In the genomic region with DNA sequence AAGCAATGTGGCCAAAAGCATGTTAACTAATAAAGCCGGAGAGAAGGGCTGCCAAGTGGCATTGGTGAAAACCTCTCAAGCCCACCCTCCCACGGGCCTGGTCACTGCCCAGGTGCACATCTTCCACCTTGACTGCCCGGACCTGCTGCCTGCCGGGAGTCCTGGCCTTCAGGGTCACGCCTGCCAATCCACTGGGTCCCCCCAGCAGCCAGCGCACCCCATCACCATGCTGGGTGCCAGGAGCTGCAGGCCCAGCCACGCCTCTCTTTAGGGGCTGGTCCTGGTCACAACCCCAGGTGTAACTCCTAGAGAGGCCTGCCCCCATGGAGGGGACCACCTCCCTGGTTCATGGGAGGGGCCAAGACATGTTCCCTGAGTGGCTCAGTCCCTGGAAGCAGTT, we compare ENCODE assay signal across 17 cellular contexts.
DNase-seq lines count a peak whose midpoint lies in the region; ATAC-seq, FAIRE-seq and TF ChIP-seq lines count a peak whose summit lies in the region.
"Had no signal": no experiment of that assay in that cellular context is flagged by ENCODE, and none has a peak within 500 bp of the region (broad histone marks: within the 10 kb centered on the region; RNA-seq: fewer than 3 reads in every experiment).

No MANE protein-coding gene starts in this region.

- no peaks in the 10 kb centered on the region for H3K36me3 Mint-ChIP-seq in activated T-helper 2 cell treated with anti-CD3 and anti-CD28 coated beads, Interferon-gamma antibody, Interleukin-2, Interleukin-4, amounts not matched to agents 10 μg/mL and 5 μg/mL and 100 μg/mL, durations not matched to agents 14 hours and 24 hours and 36 hours (ENCODE audit: low read depth)
- H3K36me3 Mint-ChIP-seq: CD8-positive, alpha-beta memory T cell had no signal

- FAIRE-seq in frontal cortex (lab: Jason Lieb, UNC): no peak
- FAIRE-seq: A204.1, GM12892, GM19239 had no signal

- no peaks in the 10 kb centered on the region; a peak in 1 of 22 replicates for H4K20me1 ChIP-seq in BLaER1 treated with 17β-estradiol and CSF1 and Interleukin-3, amounts not matched to agents 10 nM and 100 nM

- no peaks in the 10 kb centered on the region for H3K27me3 Mint-ChIP-seq in activated T-helper 2 cell treated with anti-CD3 and anti-CD28 coated beads, Interferon-gamma antibody, Interleukin-2, Interleukin-4, amounts not matched to agents 10 μg/mL and 5 μg/mL and 100 μg/mL, durations not matched to agents 14 hours and 24 hours and 36 hours (ENCODE audit: low read depth)

- no peak overlapping the region for H3K27ac ChIP-seq in BLaER1 treated with 17β-estradiol and CSF1 and Interleukin-3, amounts not matched to agents 10 nM and 100 nM
- peak overlapping the region; percentile 53 for H3K27ac ChIP-seq in caudate nucleus (ENCODE audit: low read depth, low read length)
- H3K27ac ChIP-seq in left lung: no peak overlapping the region
- H3K27ac ChIP-seq in substantia nigra (ENCODE audit: low read depth, low read length, poor library complexity, severe bottlenecking): peak overlapping the region; percentile 98

- no peaks in the 10 kb centered on the region; a peak in 1 of 22 replicates for H3K9me3 ChIP-seq in BLaER1 treated with 17β-estradiol and CSF1 and Interleukin-3, amounts not matched to agents 10 nM and 100 nM (replicated peaks in 1 of 11)
- no peaks in the 10 kb centered on the region for H3K9me3 ChIP-seq in left lung
- H3K9me3 ChIP-seq: BE2C, Caco-2, HAP-1 had no signal

- H3K27ac Mint-ChIP-seq in activated T-helper 2 cell treated with anti-CD3 and anti-CD28 coated beads, Interferon-gamma antibody, Interleukin-2, Interleukin-4, amounts not matched to agents 10 μg/mL and 5 μg/mL and 100 μg/mL, durations not matched to agents 14 hours and 24 hours and 36 hours: no peak overlapping the region
- H3K27ac Mint-ChIP-seq: CD8-positive, alpha-beta memory T cell had no signal

- peaks cover 0 to 6% (median 0%) of the 10 kb centered on the region in 11 experiments; a peak in 1 of 22 replicates for H3K27me3 ChIP-seq in BLaER1 treated with 17β-estradiol and CSF1 and Interleukin-3, amounts not matched to agents 10 nM and 100 nM
- H3K27me3 ChIP-seq in left lung: peaks cover 0 to 27% of the 10 kb centered on the region in 2 donors
- H3K27me3 ChIP-seq: BE2C had no signal

- peaks cover 8 to 88% (median 71%) of the 10 kb centered on the region in 10 experiments for H3K4me1 ChIP-seq in BLaER1 treated with 17β-estradiol and CSF1 and Interleukin-3, amounts not matched to agents 10 nM and 100 nM
- no peaks in the 10 kb centered on the region for H3K4me1 ChIP-seq in left lung
- H3K4me1 ChIP-seq: Caco-2, HAP-1 had no signal

- TF ChIP-seq CTCF in left lung (IDR thresholded peaks at IDR 0.05): no peak

- no peaks in the 10 kb centered on the region for H3K4me1 Mint-ChIP-seq in activated T-helper 2 cell treated with anti-CD3 and anti-CD28 coated beads, Interferon-gamma antibody, Interleukin-2, Interleukin-4, amounts not matched to agents 10 μg/mL and 5 μg/mL and 100 μg/mL, durations not matched to agents 14 hours and 24 hours and 36 hours (ENCODE audit: low read depth)
- H3K4me1 Mint-ChIP-seq: CD8-positive, alpha-beta memory T cell had no signal

- H3K9me3 Mint-ChIP-seq in activated T-helper 2 cell treated with anti-CD3 and anti-CD28 coated beads, Interferon-gamma antibody, Interleukin-2, Interleukin-4, amounts not matched to agents 10 μg/mL and 5 μg/mL and 100 μg/mL, durations not matched to agents 14 hours and 24 hours and 36 hours: peaks cover 4% of the 10 kb centered on the region
- H3K9me3 Mint-ChIP-seq: CD8-positive, alpha-beta memory T cell had no signal

- ATAC-seq in left lung (no peak), HG02981 (IDR thresholded peaks at IDR 0.05; ENCODE audit: unreplicated experiment) (no peak)

- peak overlapping the region in 9 of 11 experiments; percentile 8 to 93 (median 67); a peak in 17 of 22 replicates for H3K4me2 ChIP-seq in BLaER1 treated with 17β-estradiol and CSF1 and Interleukin-3, amounts not matched to agents 10 nM and 100 nM

- no peaks in the 10 kb centered on the region for H3K36me3 ChIP-seq in BLaER1 treated with 17β-estradiol and CSF1 and Interleukin-3, amounts not matched to agents 10 nM and 100 nM
- no peaks in the 10 kb centered on the region for H3K36me3 ChIP-seq in left lung
- H3K36me3 ChIP-seq: BE2C, HAP-1 had no signal

- no peak overlapping the region for H3K4me3 ChIP-seq in BLaER1 treated with 17β-estradiol and CSF1 and Interleukin-3, amounts not matched to agents 10 nM and 100 nM
- no peak overlapping the region for H3K4me3 ChIP-seq in left lung
- H3K4me3 ChIP-seq: HAP-1 had no signal

- DNase-seq in caudate nucleus (lab: John Stamatoyannopoulos, UW): no peak
- DNase-seq in left lung: peak; percentile 23 to 65
- DNase-seq in substantia nigra (lab: John Stamatoyannopoulos, UW): no peak
- no peak for DNase-seq in frontal cortex (ENCODE audit: low spot score in 2 of 2)
- DNase-seq in activated T-helper 2 cell treated with anti-CD3 and anti-CD28 coated beads, Interferon-gamma antibody, Interleukin-2, Interleukin-4, amounts not matched to agents 10 μg/mL and 5 μg/mL and 100 μg/mL, durations not matched to agents 14 hours and 24 hours and 36 hours (ENCODE audit: low spot score): no peak
- DNase-seq: BE2C; Caco-2; CD8-positive, alpha-beta memory T cell; DND-41; GDM1; GOT3 had no signal

- H3K4me3 Mint-ChIP-seq in activated T-helper 2 cell treated with anti-CD3 and anti-CD28 coated beads, Interferon-gamma antibody, Interleukin-2, Interleukin-4, amounts not matched to agents 10 μg/mL and 5 μg/mL and 100 μg/mL, durations not matched to agents 14 hours and 24 hours and 36 hours (ENCODE audit: low read depth): no peak overlapping the region
- H3K4me3 Mint-ChIP-seq: CD8-positive, alpha-beta memory T cell had no signal

- intact Hi-C loops in left lung (cut with DNase I): no loop called here
- intact Hi-C loops in activated T-helper 2 cell treated with anti-CD3 and anti-CD28 coated beads, Interferon-gamma antibody, Interleukin-2, Interleukin-4, amounts not matched to agents 10 μg/mL and 5 μg/mL and 100 μg/mL, durations not matched to agents 14 hours and 24 hours and 36 hours (cut with micrococcal nuclease): no loop called here

- no peak overlapping the region for H3K9ac ChIP-seq in BLaER1 treated with 17β-estradiol and CSF1 and Interleukin-3, amounts not matched to agents 10 nM and 100 nM

Comparison
In these comparisons a context has a peak if more than half of its experiments do, and no peak if none do; other contexts are left out.
1. H3K27ac ChIP-seq: peak in caudate nucleus (single experiment) and substantia nigra (single experiment); none in BLaER1 treated with 17β-estradiol and CSF1 and Interleukin-3, amounts not matched to agents 10 nM and 100 nM (0 of 11) and left lung (0 of 2).
2. DNase-seq: peak in left lung (2 of 2); none in caudate nucleus (0 of 61), substantia nigra (0 of 49), frontal cortex (0 of 2) and activated T-helper 2 cell treated with anti-CD3 and anti-CD28 coated beads, Interferon-gamma antibody, Interleukin-2, Interleukin-4, amounts not matched to agents 10 μg/mL and 5 μg/mL and 100 μg/mL, durations not matched to agents 14 hours and 24 hours and 36 hours (single experiment).